1 cellular context compared by ENCODE assay signal in genomic region chr18:12278765-12279682, GRCh38.
A peak's percentile ranks its signal among the peaks of the same experiment; 100 is the strongest.
TF ChIP-seq lines count a peak whose summit lies in the region.

No MANE protein-coding gene starts in this region.

TF ChIP-seq in HepG2, 621 proteins besides CTCF, POLR2A, EP300 and RAD21 (continued from another document and continues in another):
- 0 out of 2 replicates have a peak, but pooled peaks have one; percentile 40 for TF ChIP-seq PRDM10 (CRISPR knock-in tag; IDR thresholded peaks at IDR 0.05; ENCODE audit: low read depth)
- no peak for TF ChIP-seq HOXA9 (CRISPR knock-in tag; IDR thresholded peaks at IDR 0.05; ENCODE audit: borderline replicate concordance)
- no peak for TF ChIP-seq ARID2 (CRISPR knock-in tag; IDR thresholded peaks at IDR 0.05; ENCODE audit: borderline replicate concordance)
- no peak for TF ChIP-seq IRF1 (CRISPR knock-in tag; IDR thresholded peaks at IDR 0.05; ENCODE audit: low read depth)
- TF ChIP-seq BHLHE40 (IDR thresholded peaks at IDR 0.05; ENCODE audit: low read length), result no peak
- TF ChIP-seq PCBP2 (optimal IDR thresholded peaks at IDR 0.05; ENCODE audit: low read depth, low read length, poor library complexity, severe bottlenecking), result no peak
- no peak for TF ChIP-seq SAFB2 (CRISPR knock-in tag; IDR thresholded peaks at IDR 0.05; ENCODE audit: borderline replicate concordance, low read depth)
- no peak for TF ChIP-seq ZNF138 (CRISPR knock-in tag; IDR thresholded peaks at IDR 0.05; ENCODE audit: low read depth)
- no peak for TF ChIP-seq ZNF713 (CRISPR knock-in tag; IDR thresholded peaks at IDR 0.05)
- no peak for TF ChIP-seq ZC3H13 (CRISPR knock-in tag; IDR thresholded peaks at IDR 0.05)
- TF ChIP-seq MAF1 (CRISPR knock-in tag; IDR thresholded peaks at IDR 0.05; ENCODE audit: borderline replicate concordance), result no peak
- no peak for TF ChIP-seq ZNF7 (CRISPR knock-in tag; IDR thresholded peaks at IDR 0.05)
- TF ChIP-seq ZNF580 (CRISPR knock-in tag; IDR thresholded peaks at IDR 0.05; ENCODE audit: borderline replicate concordance, low read depth), result no peak
- no peak for TF ChIP-seq NFKBIZ (CRISPR knock-in tag; IDR thresholded peaks at IDR 0.05)
- TF ChIP-seq RBM22 (optimal IDR thresholded peaks at IDR 0.05; ENCODE audit: low read length), result no peak
- TF ChIP-seq POLR2G (IDR thresholded peaks at IDR 0.05; ENCODE audit: low read depth, low read length), result peak; percentile 51
- no peak; the same call in 1 of the 2 replicates for TF ChIP-seq SIN3A (IDR thresholded peaks at IDR 0.05; ENCODE audit: borderline replicate concordance, low read depth, low read length)
- TF ChIP-seq SP140L (CRISPR knock-in tag; IDR thresholded peaks at IDR 0.05; ENCODE audit: borderline replicate concordance), result no peak
- 0 out of 2 replicates have a peak, but pooled peaks have one; percentile 32 for TF ChIP-seq IKZF5 (CRISPR knock-in tag; IDR thresholded peaks at IDR 0.05)
- TF ChIP-seq ZBTB39 (CRISPR knock-in tag; IDR thresholded peaks at IDR 0.05), result no peak
- no peak for TF ChIP-seq ZNF703 (CRISPR knock-in tag; IDR thresholded peaks at IDR 0.05; ENCODE audit: borderline replicate concordance)
- no peak for TF ChIP-seq HNF1A (IDR thresholded peaks at IDR 0.05; ENCODE audit: low read depth)
- no peak for TF ChIP-seq HNF1A (CRISPR knock-in tag; IDR thresholded peaks at IDR 0.05; ENCODE audit: borderline replicate concordance)
- no peak for TF ChIP-seq ZNF414 (CRISPR knock-in tag; IDR thresholded peaks at IDR 0.05)
- TF ChIP-seq ZFP90 (CRISPR knock-in tag; IDR thresholded peaks at IDR 0.05; ENCODE audit: borderline replicate concordance), result peak; percentile 19; the same call in 1 of the 2 replicates
- no peak for TF ChIP-seq KDM5B (CRISPR knock-in tag; IDR thresholded peaks at IDR 0.05; ENCODE audit: borderline replicate concordance)
- TF ChIP-seq ZNF607 (CRISPR knock-in tag; IDR thresholded peaks at IDR 0.05; ENCODE audit: borderline replicate concordance), result no peak
- no peak for TF ChIP-seq ZC3H4 (CRISPR knock-in tag; IDR thresholded peaks at IDR 0.05; ENCODE audit: borderline replicate concordance)
- no peak for TF ChIP-seq SNAPC5 (CRISPR knock-in tag; IDR thresholded peaks at IDR 0.05; ENCODE audit: borderline replicate concordance)
- no peak for TF ChIP-seq ZNF12 (CRISPR knock-in tag; IDR thresholded peaks at IDR 0.05)
- no peak for TF ChIP-seq NFE2 (CRISPR knock-in tag; IDR thresholded peaks at IDR 0.05)
- TF ChIP-seq BCL6 (CRISPR knock-in tag; IDR thresholded peaks at IDR 0.05), result no peak
- TF ChIP-seq XBP1 (CRISPR knock-in tag; IDR thresholded peaks at IDR 0.05), result no peak
- no peak for TF ChIP-seq RARG (CRISPR knock-in tag; IDR thresholded peaks at IDR 0.05; ENCODE audit: low read depth)
- no peak for TF ChIP-seq ZMYM2 (CRISPR knock-in tag; IDR thresholded peaks at IDR 0.05)
- TF ChIP-seq RFX3 (CRISPR knock-in tag; IDR thresholded peaks at IDR 0.05), result no peak
- TF ChIP-seq POGK (CRISPR knock-in tag; conservative IDR thresholded peaks at IDR 0.05), result no peak
- no peak for TF ChIP-seq ZIK1 (CRISPR knock-in tag; IDR thresholded peaks at IDR 0.05; ENCODE audit: borderline replicate concordance, low read depth)
- no peak for TF ChIP-seq U2AF1 (optimal IDR thresholded peaks at IDR 0.05; ENCODE audit: low read depth, low read length)
- TF ChIP-seq HNRNPL (IDR thresholded peaks at IDR 0.05; ENCODE audit: low read depth, low read length), result no peak
- TF ChIP-seq ZNF850 (CRISPR knock-in tag; conservative IDR thresholded peaks at IDR 0.05), result no peak
- TF ChIP-seq ZNF83 (CRISPR knock-in tag; IDR thresholded peaks at IDR 0.05; ENCODE audit: borderline replicate concordance), result no peak
- no peak for TF ChIP-seq MYPOP (CRISPR knock-in tag; IDR thresholded peaks at IDR 0.05)
- no peak for TF ChIP-seq STAG1 (CRISPR knock-in tag; IDR thresholded peaks at IDR 0.05)
- no peak for TF ChIP-seq JUNB (CRISPR knock-in tag; IDR thresholded peaks at IDR 0.05; ENCODE audit: borderline replicate concordance)
- peak; percentile 36; the same call in 1 of the 2 replicates for TF ChIP-seq CREM (IDR thresholded peaks at IDR 0.05)
- TF ChIP-seq CREM (CRISPR knock-in tag; IDR thresholded peaks at IDR 0.05), result no peak
- no peak for TF ChIP-seq MEF2D (CRISPR knock-in tag; IDR thresholded peaks at IDR 0.05)
- 0 out of 2 replicates have a peak, but pooled peaks have one; percentile 7 for TF ChIP-seq ZGPAT (CRISPR knock-in tag; IDR thresholded peaks at IDR 0.05)
- TF ChIP-seq SP2 (CRISPR knock-in tag; IDR thresholded peaks at IDR 0.05), result no peak
- TF ChIP-seq ATF3 (CRISPR knock-in tag; IDR thresholded peaks at IDR 0.05), result peak; percentile 59
